20 cellular contexts compared by ENCODE assay signal in the genomic region with DNA sequence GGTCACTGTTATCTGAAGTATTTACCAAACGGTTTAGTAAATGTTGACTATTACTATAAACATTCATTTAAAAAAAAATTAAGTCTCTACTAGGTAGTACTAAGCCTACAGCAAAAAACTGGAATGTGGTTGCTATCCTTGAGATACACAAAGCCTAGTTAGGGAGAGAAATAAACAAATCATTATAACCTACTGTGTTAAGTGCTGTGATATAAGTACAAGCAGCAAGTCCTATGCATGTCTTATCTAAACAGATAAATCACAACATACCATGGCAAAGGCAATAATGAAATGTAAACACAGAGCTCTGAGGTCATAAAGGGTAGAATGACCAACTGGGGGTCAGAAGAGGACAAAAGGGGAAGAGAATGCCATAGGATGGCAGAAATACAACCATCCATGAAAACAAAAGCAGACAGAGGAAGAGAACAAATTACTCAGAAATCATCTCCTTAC.
DNase-seq lines count a peak whose midpoint lies in the region; TF ChIP-seq lines count a peak whose summit lies in the region.
"Had no signal": no experiment of that assay in that cellular context is flagged by ENCODE, and none has a peak within 500 bp of the region (broad histone marks: within the 10 kb centered on the region; RNA-seq: fewer than 3 reads in every experiment).

No MANE protein-coding gene starts in this region.

- H3K27ac ChIP-seq in mesendoderm (ENCODE audit: low read depth, low read length) (no peak overlapping the region), osteoblast (ENCODE audit: low read depth, low read length) (no peak overlapping the region), tibial artery (no peak overlapping the region)
- H3K27ac ChIP-seq: hepatocyte, ovary had no signal

- no peaks in the 10 kb centered on the region for H3K27me3 ChIP-seq in adipocyte (replicated peaks; ENCODE audit: control insufficient read depth, insufficient read depth, low read length)
- H3K27me3 ChIP-seq in mesendoderm (ENCODE audit: insufficient read depth, low read length, poor library complexity) = no peaks in the 10 kb centered on the region
- H3K27me3 ChIP-seq in osteoblast (ENCODE audit: insufficient read depth, low read length) = no peaks in the 10 kb centered on the region
- H3K27me3 ChIP-seq in tibial artery = no peaks in the 10 kb centered on the region
- H3K27me3 ChIP-seq: hepatocyte, ovary had no signal

- no peak overlapping the region for H3K23ac ChIP-seq in mesendoderm (ENCODE audit: low read length)

- H2AFZ ChIP-seq in osteoblast (ENCODE audit: low read length) = no peak overlapping the region
- H2AFZ ChIP-seq: hepatocyte had no signal

- H3K9ac ChIP-seq in adipocyte (ENCODE audit: low read length) (no peak overlapping the region), mesendoderm (ENCODE audit: low read length) (no peak overlapping the region)

- no peak overlapping the region for H2AK5ac ChIP-seq in mesendoderm (ENCODE audit: low read length)

- H4K5ac ChIP-seq in mesendoderm (ENCODE audit: low read length) = no peak overlapping the region

- no CpG with 5 or more reads among the region's 1 CpG for WGBS in mesendoderm (ENCODE audit: extremely low coverage, insufficient coverage, low lambda C conversion rate)

- intact Hi-C loops in tibial artery (cut with DNase I; ENCODE audit: low total_unique reads) = no loop called here

- no peaks in the 10 kb centered on the region for H3K79me2 ChIP-seq in mesendoderm (ENCODE audit: control insufficient read depth, insufficient read depth, low read length)
- no peaks in the 10 kb centered on the region for H3K79me2 ChIP-seq in osteoblast (ENCODE audit: insufficient read depth, low read length)
- H3K79me2 ChIP-seq: hepatocyte had no signal

- H3K9me3 ChIP-seq in adipocyte (ENCODE audit: control insufficient read depth, low read length) (no peaks in the 10 kb centered on the region), osteoblast (ENCODE audit: low read depth, low read length) (no peaks in the 10 kb centered on the region), tibial artery (no peaks in the 10 kb centered on the region)
- H3K9me3 ChIP-seq: ovary had no signal

- H3K4me3 ChIP-seq in adipocyte (ENCODE audit: low read length) (no peak overlapping the region), mesendoderm (ENCODE audit: low read length) (no peak overlapping the region), osteoblast (ENCODE audit: insufficient read depth, low read length) (no peak overlapping the region), tibial artery (no peak overlapping the region)
- H3K4me3 ChIP-seq: hepatocyte, ovary had no signal

- H2BK15ac ChIP-seq in mesendoderm (replicated peaks; ENCODE audit: low read depth) = no peak overlapping the region

- no peak overlapping the region for H3K4me2 ChIP-seq in mesendoderm (ENCODE audit: low read length)
- no peak overlapping the region for H3K4me2 ChIP-seq in osteoblast (ENCODE audit: insufficient read depth, low read length)
- H3K4me2 ChIP-seq: hepatocyte had no signal

- H4K8ac ChIP-seq in mesendoderm (ENCODE audit: low read depth, low read length) = no peak overlapping the region

- DNase-seq in EH (ENCODE audit: low read depth) (peak; percentile 70), HuH-7.5 (ENCODE audit: low spot score) (peak; percentile 16), adipocyte (ENCODE audit: low read depth) (peak; percentile 32), mesendoderm (peak; percentile 78), NCI-H2171 (lab: John Stamatoyannopoulos, UW) (no peak), osteoblast (ENCODE audit: insufficient read length, low spot score, missing footprints) (no peak), tibial artery (no peak)
- DNase-seq: activated CD4-positive, alpha-beta T cell treated with anti-CD3 and anti-CD28 coated beads for 1 hour; activated CD8-positive, alpha-beta T cell treated with anti-CD3 and anti-CD28 coated beads for 36 hours; anterior cingulate cortex; CD4-positive, alpha-beta memory T cell; H7; NCI-H1436 treated with DMSO at 0.1 percent for 48 hours; NCI-H510A; NK-92 treated with Interleukin-12 subunit alpha and Interleukin-12 subunit beta, amount 100 ng/mL, for 24 hours; ovary; retina; small intestine; stimulated activated naive CD4-positive, alpha-beta T cell had no signal

- H3K79me1 ChIP-seq in mesendoderm (ENCODE audit: low read length) = no peaks in the 10 kb centered on the region

- H3K36me3 ChIP-seq in adipocyte (ENCODE audit: control insufficient read depth, insufficient read depth, low read length, severe bottlenecking) (no peaks in the 10 kb centered on the region), mesendoderm (ENCODE audit: control insufficient read depth, insufficient read depth, low read length) (no peaks in the 10 kb centered on the region), osteoblast (ENCODE audit: insufficient read depth, low read length) (no peaks in the 10 kb centered on the region), tibial artery (no peaks in the 10 kb centered on the region)
- H3K36me3 ChIP-seq: ovary had no signal

- H3K56ac ChIP-seq in mesendoderm (ENCODE audit: low read length) = no peak overlapping the region

- H3K4me1 ChIP-seq in adipocyte (ENCODE audit: control insufficient read depth, insufficient read depth, low read length) (peaks cover 31% of the 10 kb centered on the region), mesendoderm (ENCODE audit: control insufficient read depth, low read depth, low read length) (no peaks in the 10 kb centered on the region), osteoblast (ENCODE audit: insufficient read depth, low read length) (peaks cover 16% of the 10 kb centered on the region), tibial artery (peaks cover 0 to 30% (median 7%) of the 10 kb centered on the region in 4 donors)

- no peak for TF ChIP-seq CTCF in osteoblast (IDR thresholded peaks at IDR 0.05; ENCODE audit: extremely low read depth, low read depth, low read length)
- no peak for TF ChIP-seq CTCF in tibial artery (IDR thresholded peaks at IDR 0.05)

- no peak overlapping the region for H2BK5ac ChIP-seq in mesendoderm (ENCODE audit: low read length)

- no peak overlapping the region for H3K4ac ChIP-seq in mesendoderm (ENCODE audit: low read depth, low read length)

- H4K20me1 ChIP-seq in osteoblast (ENCODE audit: insufficient read depth, low read length) = no peaks in the 10 kb centered on the region

- H2BK120ac ChIP-seq in mesendoderm (ENCODE audit: low read depth, low read length) = no peak overlapping the region

- no peak overlapping the region for H3K18ac ChIP-seq in mesendoderm (ENCODE audit: low read length)

Comparison
In these comparisons a context has a peak if more than half of its experiments do, and no peak if none do; other contexts are left out.
1. DNase-seq: peak in EH (single experiment), HuH-7.5 (single experiment), adipocyte (single experiment) and mesendoderm (single experiment); none in NCI-H2171 (single experiment), osteoblast (single experiment) and tibial artery (0 of 2).